21 cellular contexts compared by ENCODE assay signal in the genomic region with DNA sequence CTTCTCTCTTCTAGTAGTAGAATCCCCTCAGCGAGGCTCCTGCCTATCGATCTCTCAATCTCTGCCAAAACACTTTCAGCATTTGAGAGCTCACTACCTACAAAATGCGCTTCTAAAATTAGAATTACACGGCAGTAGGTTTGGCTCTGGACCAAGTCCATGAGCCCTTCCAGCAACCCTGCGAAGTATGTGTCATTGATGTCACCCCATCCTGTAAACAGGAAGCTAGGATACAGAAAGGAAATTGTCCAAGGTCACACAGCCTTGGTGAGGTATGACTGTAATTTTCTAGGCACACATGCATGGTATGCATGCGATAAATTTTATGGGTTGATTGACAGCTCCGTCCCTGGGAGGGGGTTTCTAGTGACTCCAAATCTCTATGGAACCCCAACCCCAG.
DNase-seq lines count a peak whose midpoint lies in the region; ATAC-seq lines count a peak whose summit lies in the region.
"Had no signal": no experiment of that assay in that cellular context is flagged by ENCODE, and none has a peak within 500 bp of the region (broad histone marks: within the 10 kb centered on the region; RNA-seq: fewer than 3 reads in every experiment).

No MANE protein-coding gene starts in this region.

- no peaks in the 10 kb centered on the region for H4K20me1 ChIP-seq in GM23248 (ENCODE audit: insufficient read depth)

- H3K9ac ChIP-seq in GM23248 (no peak overlapping the region), skeletal muscle tissue (ENCODE audit: low read depth in 1 of 3, low read length in 3 of 3) (peak overlapping the region in 1 of 3 donors; percentile 51)

- DNase-seq in GM23248 (peak; percentile 42), RPMI7951 (ENCODE audit: low read depth) (peak; percentile 77), left cardiac atrium (peak; percentile 30), kidney tubule cell (ENCODE audit: low spot score) (no peak), ACHN (no peak)
- no peak for DNase-seq in activated naive CD4-positive, alpha-beta T cell (lab: John Stamatoyannopoulos, UW)
- DNase-seq: activated CD4-positive, alpha-beta T cell treated with anti-CD3 and anti-CD28 coated beads, Interleukin-2, amount 10 ng/mL, durations not matched to agents 7 days and 5 days; activated effector memory CD4-positive, alpha-beta T cell treated with anti-CD3 and anti-CD28 coated beads, Interleukin-2, amount 50 U/mL, for 16 hours; BE2C; central memory CD4-positive, alpha-beta T cell; head of caudate nucleus; immature natural killer cell; NCI-H226; stimulated activated CD4-positive, alpha-beta T cell treated with anti-CD3 and anti-CD28 coated beads, Interleukin-2, amount 100 ng/mL, for 48 hours; stomach; upper lobe of right lung had no signal

- H3K9me3 ChIP-seq in GM23248 (ENCODE audit: low read depth) (no peaks in the 10 kb centered on the region), skeletal muscle tissue (ENCODE audit: control insufficient read depth in 3 of 3, low read length in 3 of 3) (no peaks in the 10 kb centered on the region)
- H3K9me3 ChIP-seq: BE2C, MG63, stomach, upper lobe of right lung had no signal

- in situ Hi-C loops in GM23248 (cut with MboI) = no loop called here
- in situ Hi-C loops in ACHN (cut with HindIII; ENCODE audit: low pct_ligation_motif_present, low pct_unique_long_range_greater_than_20kb, low sequenced_read_pairs) = no loop called here

- intact Hi-C loops in left cardiac atrium (cut with DNase I) = no loop called here

- H3K27ac ChIP-seq in GM23248 (peak overlapping the region; percentile 51), skeletal muscle tissue (ENCODE audit: low read depth, low read length) (peak overlapping the region; percentile 28)
- H3K27ac ChIP-seq: upper lobe of right lung had no signal

- peak overlapping the region; percentile 58 for H3K4me2 ChIP-seq in GM23248 (ENCODE audit: unreplicated experiment)

- H3K79me2 ChIP-seq in GM23248 (ENCODE audit: insufficient read depth) = no peaks in the 10 kb centered on the region

- peaks cover 20% of the 10 kb centered on the region for H3F3A ChIP-seq in GM23248 (ENCODE audit: insufficient read depth)

- ATAC-seq in left cardiac atrium = peak; percentile 75 to 78
- no peak for ATAC-seq in HG03520 (IDR thresholded peaks at IDR 0.05; ENCODE audit: unreplicated experiment)
- ATAC-seq: esophagus mucosa had no signal

- no peak overlapping the region for H3K4me3 ChIP-seq in GM23248
- peak overlapping the region in 1 of 3 donors; percentile 31 for H3K4me3 ChIP-seq in skeletal muscle tissue (ENCODE audit: low read length in 3 of 3)
- H3K4me3 ChIP-seq: lung, MG63, stomach, upper lobe of right lung had no signal

- H3K27me3 ChIP-seq in GM23248 (replicated peaks; ENCODE audit: insufficient read depth) = no peaks in the 10 kb centered on the region
- H3K27me3 ChIP-seq in skeletal muscle tissue (ENCODE audit: control insufficient read depth in 3 of 3, insufficient read depth in 3 of 3, low read length in 3 of 3) = no peaks in the 10 kb centered on the region
- H3K27me3 ChIP-seq: BE2C, MG63, stomach, upper lobe of right lung had no signal

- WGBS in GM23248 (ENCODE audit: low coverage in 1 of 2, low lambda C conversion rate in 2 of 2, missing lambda C conversion rate in 2 of 2), 2 experiments = 61 to 65% methylated on average over 7 of the region's 7 CpGs

- H3K36me3 ChIP-seq in GM23248 (ENCODE audit: low read depth) = no peaks in the 10 kb centered on the region
- H3K36me3 ChIP-seq in skeletal muscle tissue (ENCODE audit: control insufficient read depth in 3 of 3, insufficient read depth in 3 of 3, low read length in 3 of 3) = no peaks in the 10 kb centered on the region
- H3K36me3 ChIP-seq: BE2C, MG63, stomach, upper lobe of right lung had no signal

- no peaks in the 10 kb centered on the region for H3K9me2 ChIP-seq in GM23248 (ENCODE audit: insufficient read depth)

- H2AFZ ChIP-seq in GM23248 = no peak overlapping the region

- H3K4me1 ChIP-seq in GM23248 (ENCODE audit: insufficient read depth) = peaks cover 21% of the 10 kb centered on the region
- H3K4me1 ChIP-seq in skeletal muscle tissue (ENCODE audit: control insufficient read depth in 3 of 3, insufficient read depth in 3 of 3, low read length in 3 of 3) = peaks cover 18 to 24% (median 23%) of the 10 kb centered on the region in 3 donors
- H3K4me1 ChIP-seq: BE2C had no signal

Comparison
In these comparisons a context has a peak if more than half of its experiments do, and no peak if none do; other contexts are left out.
1. DNase-seq: peak in GM23248 (single experiment), RPMI7951 (single experiment) and left cardiac atrium (single experiment); none in kidney tubule cell (single experiment), ACHN (single experiment) and activated naive CD4-positive, alpha-beta T cell (0 of 4).